25 cellular contexts compared by ENCODE assay signal in the genomic region with DNA sequence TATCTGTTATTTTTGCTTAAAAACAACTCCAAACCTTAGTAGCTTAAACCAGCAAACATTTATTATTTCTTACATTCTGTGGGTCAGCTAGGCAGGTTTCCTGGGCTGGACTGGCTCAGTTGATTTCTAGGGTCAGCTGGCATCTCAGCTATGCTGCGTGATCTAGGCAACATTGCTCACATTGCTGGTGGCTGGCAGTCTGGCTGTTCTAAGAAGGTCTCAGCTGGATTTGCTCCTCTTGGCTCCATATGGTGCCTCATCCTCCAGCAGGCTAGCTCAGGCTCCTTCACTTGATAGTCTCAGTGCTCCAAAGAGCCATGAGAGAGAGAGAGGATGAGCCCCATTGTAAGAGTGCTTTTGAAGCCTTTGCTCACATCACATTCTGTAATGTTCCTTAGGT.
"Had no signal": no experiment of that assay in that cellular context is flagged by ENCODE, and none has a peak within 500 bp of the region (broad histone marks: within the 10 kb centered on the region; RNA-seq: fewer than 3 reads in every experiment).

No MANE protein-coding gene starts in this region.

- H3K4me3 ChIP-seq: dorsolateral prefrontal cortex, gastrocnemius medialis, heart left ventricle, hepatocyte, mucosa of descending colon, ovary, psoas muscle, sigmoid colon, skin epidermis, spleen, testis, tibial artery had no signal

- H3K27me3 ChIP-seq: gastrocnemius medialis, hepatocyte, ovary, sigmoid colon, testis, tibial artery had no signal

- H3K27ac ChIP-seq: dorsolateral prefrontal cortex, gastrocnemius medialis, heart left ventricle, hepatocyte, ovary, psoas muscle, sigmoid colon, skin epidermis, spleen, testis, tibial artery had no signal

- ATAC-seq: gastrocnemius medialis; heart left ventricle; mucosa of descending colon; naive thymus-derived CD8-positive, alpha-beta T cell; psoas muscle; right cardiac atrium; stimulated activated memory B cell treated with anti-CD40 and anti-IgM and Interleukin-4, amounts not matched to agents 10 μg/mL and 1 μg/mL and 100 μg/mL, for 72 hours; stimulated activated naive CD8-positive, alpha-beta T cell treated with anti-CD3 and anti-CD28 coated beads, Interleukin-15, Interleukin-2, amounts not matched to agents 100 U/mL and 50 U/mL, for 24 hours had no signal

- H3K4me1 ChIP-seq: gastrocnemius medialis, heart left ventricle, psoas muscle, sigmoid colon, spleen, testis, tibial artery had no signal

- DNase-seq: dorsolateral prefrontal cortex; effector CD4-positive, alpha-beta T cell; foreskin fibroblast; gastrocnemius medialis; heart left ventricle; kidney; mesenchymal stem cell; mucosa of descending colon; naive thymus-derived CD8-positive, alpha-beta T cell; nephron progenitor cell; occipital lobe; ovary; posterior cingulate gyrus; psoas muscle; right cardiac atrium; sigmoid colon; spleen; stimulated activated CD4-positive, alpha-beta T cell treated with anti-CD3 and anti-CD28 coated beads, Interleukin-4, amount 100 ng/mL, for 4 hours; stimulated activated naive CD8-positive, alpha-beta T cell treated with anti-CD3 and anti-CD28 coated beads, Interleukin-15, Interleukin-2, amounts not matched to agents 100 U/mL and 50 U/mL, for 24 hours; substantia nigra; testis; tibial artery had no signal

- H3K9me3 ChIP-seq: gastrocnemius medialis, heart left ventricle, mucosa of descending colon, ovary, psoas muscle, spleen, testis, tibial artery had no signal

- H3K36me3 ChIP-seq: gastrocnemius medialis, heart left ventricle, ovary, sigmoid colon, spleen, tibial artery had no signal
